In the genomic region with DNA sequence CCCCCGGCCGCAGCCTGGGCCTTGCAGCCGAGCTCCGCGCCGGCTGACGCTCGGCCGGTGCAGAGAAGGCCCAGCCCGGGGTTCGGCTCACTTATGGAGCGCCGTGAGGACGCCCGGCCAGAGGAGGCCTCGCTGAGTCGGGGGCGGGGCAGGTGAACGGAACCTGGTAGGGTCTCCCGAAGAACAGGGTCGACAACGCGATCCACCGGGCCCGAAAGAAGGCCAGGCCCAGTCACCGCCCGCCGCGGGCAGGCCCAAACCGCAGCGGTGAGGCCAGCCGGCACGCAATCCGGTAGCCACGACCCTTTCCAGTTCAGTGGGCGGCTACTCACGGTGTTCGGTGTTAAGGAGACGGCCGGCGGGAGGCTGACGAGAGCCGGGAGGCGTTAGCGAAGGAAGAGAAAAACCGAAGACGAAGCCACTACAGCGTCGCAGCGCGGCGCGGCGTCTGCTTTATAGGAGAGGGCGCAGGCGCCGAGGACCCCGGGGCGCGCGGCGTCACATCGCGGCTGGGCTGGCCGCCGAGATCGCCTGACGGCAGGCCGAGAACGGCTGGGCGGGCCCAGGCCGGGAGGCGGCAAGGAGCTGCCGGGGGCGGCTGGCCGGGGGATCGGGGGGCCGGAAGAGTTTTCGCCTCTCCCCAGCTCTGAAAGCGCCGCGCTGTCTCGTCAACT, we compare ENCODE assay signal across 1 cellular context.
TF ChIP-seq lines count a peak whose summit lies in the region.

Gene SKP1 (minus strand): TSS at position 428 of the 674 bp plus-strand sequence. CDS start 2,928 bp downstream, outside the sequence.

TF ChIP-seq in HepG2, 621 proteins besides CTCF, POLR2A, EP300 and RAD21 (continued from another document and continues in another):
- TF ChIP-seq UBTF (CRISPR knock-in tag; IDR thresholded peaks at IDR 0.05) (peak; percentile 99), FOXK2 (IDR thresholded peaks at IDR 0.05) (no peak), KDM6A (CRISPR knock-in tag; IDR thresholded peaks at IDR 0.05; ENCODE audit: low read depth) (no peak), ARNTL (CRISPR knock-in tag; IDR thresholded peaks at IDR 0.05) (peak; percentile 63), MYC (CRISPR knock-in tag; IDR thresholded peaks at IDR 0.05; ENCODE audit: borderline replicate concordance) (peak; percentile 81), BORCS8-MEF2B (CRISPR knock-in tag; IDR thresholded peaks at IDR 0.05) (peak; percentile 74), SUZ12 (IDR thresholded peaks at IDR 0.05; ENCODE audit: low read depth, low read length) (no peak), ZNF281 (CRISPR knock-in tag; IDR thresholded peaks at IDR 0.05; ENCODE audit: borderline replicate concordance) (peak; percentile 39; the same call in 1 of the 2 replicates), PCBP1 (IDR thresholded peaks at IDR 0.05; ENCODE audit: borderline replicate concordance, low read depth, low read length) (no peak), ZNF83 (CRISPR knock-in tag; IDR thresholded peaks at IDR 0.05; ENCODE audit: borderline replicate concordance) (0 out of 2 replicates have a peak, but pooled peaks have one; percentile 27), ZNF512 (CRISPR knock-in tag; IDR thresholded peaks at IDR 0.05) (no peak), THAP8 (CRISPR knock-in tag; IDR thresholded peaks at IDR 0.05; ENCODE audit: borderline replicate concordance) (peak; percentile 19; the same call in 1 of the 2 replicates), TGIF2 (CRISPR knock-in tag; IDR thresholded peaks at IDR 0.05) (no peak; the same call in 1 of the 2 replicates), PHF21A (CRISPR knock-in tag; IDR thresholded peaks at IDR 0.05) (peak; percentile 20; the same call in 1 of the 2 replicates), TRIM24 (CRISPR knock-in tag; IDR thresholded peaks at IDR 0.05) (no peak), ATRX (CRISPR knock-in tag; IDR thresholded peaks at IDR 0.05; ENCODE audit: borderline replicate concordance) (no peak), PHF8 (CRISPR knock-in tag; IDR thresholded peaks at IDR 0.05) (peak; percentile 100), EZH2 (conservative IDR thresholded peaks at IDR 0.05; ENCODE audit: low read depth, low read length) (no peak), ZNF709 (CRISPR knock-in tag; IDR thresholded peaks at IDR 0.05) (peak; percentile 49; the same call in 1 of the 2 replicates), MAF1 (CRISPR knock-in tag; IDR thresholded peaks at IDR 0.05; ENCODE audit: borderline replicate concordance) (peak; percentile 80; the same call in 1 of the 2 replicates), ZSCAN31 (CRISPR knock-in tag; IDR thresholded peaks at IDR 0.05; ENCODE audit: low read depth) (peak; percentile 41; the same call in 1 of the 2 replicates), ZNF616 (CRISPR knock-in tag; IDR thresholded peaks at IDR 0.05; ENCODE audit: low read depth) (no peak), CREM (IDR thresholded peaks at IDR 0.05) (no peak), CREM (CRISPR knock-in tag; IDR thresholded peaks at IDR 0.05) (no peak), MLLT10 (CRISPR knock-in tag; IDR thresholded peaks at IDR 0.05) (no peak), MAFK (conservative IDR thresholded peaks at IDR 0.05 in 1 of 2, IDR thresholded peaks at IDR 0.05 in 1 of 2; ENCODE audit: low read length in 2 of 2) (no peak), KLF16 (CRISPR knock-in tag; IDR thresholded peaks at IDR 0.05) (peak in 1 of 2 experiments; percentile 90; a peak in 2 of 4 replicates), SP5 (CRISPR knock-in tag; IDR thresholded peaks at IDR 0.05; ENCODE audit: borderline replicate concordance, low read depth) (0 out of 2 replicates have a peak, but pooled peaks have one; percentile 50), ZNF451 (CRISPR knock-in tag; IDR thresholded peaks at IDR 0.05) (peak; percentile 84)
- TF ChIP-seq, protein P1, sequence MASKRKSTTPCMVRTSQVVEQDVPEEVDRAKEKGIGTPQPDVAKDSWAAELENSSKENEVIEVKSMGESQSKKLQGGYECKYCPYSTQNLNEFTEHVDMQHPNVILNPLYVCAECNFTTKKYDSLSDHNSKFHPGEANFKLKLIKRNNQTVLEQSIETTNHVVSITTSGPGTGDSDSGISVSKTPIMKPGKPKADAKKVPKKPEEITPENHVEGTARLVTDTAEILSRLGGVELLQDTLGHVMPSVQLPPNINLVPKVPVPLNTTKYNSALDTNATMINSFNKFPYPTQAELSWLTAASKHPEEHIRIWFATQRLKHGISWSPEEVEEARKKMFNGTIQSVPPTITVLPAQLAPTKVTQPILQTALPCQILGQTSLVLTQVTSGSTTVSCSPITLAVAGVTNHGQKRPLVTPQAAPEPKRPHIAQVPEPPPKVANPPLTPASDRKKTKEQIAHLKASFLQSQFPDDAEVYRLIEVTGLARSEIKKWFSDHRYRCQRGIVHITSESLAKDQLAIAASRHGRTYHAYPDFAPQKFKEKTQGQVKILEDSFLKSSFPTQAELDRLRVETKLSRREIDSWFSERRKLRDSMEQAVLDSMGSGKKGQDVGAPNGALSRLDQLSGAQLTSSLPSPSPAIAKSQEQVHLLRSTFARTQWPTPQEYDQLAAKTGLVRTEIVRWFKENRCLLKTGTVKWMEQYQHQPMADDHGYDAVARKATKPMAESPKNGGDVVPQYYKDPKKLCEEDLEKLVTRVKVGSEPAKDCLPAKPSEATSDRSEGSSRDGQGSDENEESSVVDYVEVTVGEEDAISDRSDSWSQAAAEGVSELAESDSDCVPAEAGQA (IDR thresholded peaks at IDR 0.05; ENCODE audit: low read depth), result no peak
- TF ChIP-seq, protein P1 (CRISPR knock-in tag; IDR thresholded peaks at IDR 0.05; ENCODE audit: borderline replicate concordance), result peak; percentile 92; the same call in 1 of the 2 replicates
- TF ChIP-seq, protein P2, sequence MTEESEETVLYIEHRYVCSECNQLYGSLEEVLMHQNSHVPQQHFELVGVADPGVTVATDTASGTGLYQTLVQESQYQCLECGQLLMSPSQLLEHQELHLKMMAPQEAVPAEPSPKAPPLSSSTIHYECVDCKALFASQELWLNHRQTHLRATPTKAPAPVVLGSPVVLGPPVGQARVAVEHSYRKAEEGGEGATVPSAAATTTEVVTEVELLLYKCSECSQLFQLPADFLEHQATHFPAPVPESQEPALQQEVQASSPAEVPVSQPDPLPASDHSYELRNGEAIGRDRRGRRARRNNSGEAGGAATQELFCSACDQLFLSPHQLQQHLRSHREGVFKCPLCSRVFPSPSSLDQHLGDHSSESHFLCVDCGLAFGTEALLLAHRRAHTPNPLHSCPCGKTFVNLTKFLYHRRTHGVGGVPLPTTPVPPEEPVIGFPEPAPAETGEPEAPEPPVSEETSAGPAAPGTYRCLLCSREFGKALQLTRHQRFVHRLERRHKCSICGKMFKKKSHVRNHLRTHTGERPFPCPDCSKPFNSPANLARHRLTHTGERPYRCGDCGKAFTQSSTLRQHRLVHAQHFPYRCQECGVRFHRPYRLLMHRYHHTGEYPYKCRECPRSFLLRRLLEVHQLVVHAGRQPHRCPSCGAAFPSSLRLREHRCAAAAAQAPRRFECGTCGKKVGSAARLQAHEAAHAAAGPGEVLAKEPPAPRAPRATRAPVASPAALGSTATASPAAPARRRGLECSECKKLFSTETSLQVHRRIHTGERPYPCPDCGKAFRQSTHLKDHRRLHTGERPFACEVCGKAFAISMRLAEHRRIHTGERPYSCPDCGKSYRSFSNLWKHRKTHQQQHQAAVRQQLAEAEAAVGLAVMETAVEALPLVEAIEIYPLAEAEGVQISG (CRISPR knock-in tag; IDR thresholded peaks at IDR 0.05), result peak; percentile 87; the same call in 1 of the 2 replicates
- TF ChIP-seq, protein P3, sequence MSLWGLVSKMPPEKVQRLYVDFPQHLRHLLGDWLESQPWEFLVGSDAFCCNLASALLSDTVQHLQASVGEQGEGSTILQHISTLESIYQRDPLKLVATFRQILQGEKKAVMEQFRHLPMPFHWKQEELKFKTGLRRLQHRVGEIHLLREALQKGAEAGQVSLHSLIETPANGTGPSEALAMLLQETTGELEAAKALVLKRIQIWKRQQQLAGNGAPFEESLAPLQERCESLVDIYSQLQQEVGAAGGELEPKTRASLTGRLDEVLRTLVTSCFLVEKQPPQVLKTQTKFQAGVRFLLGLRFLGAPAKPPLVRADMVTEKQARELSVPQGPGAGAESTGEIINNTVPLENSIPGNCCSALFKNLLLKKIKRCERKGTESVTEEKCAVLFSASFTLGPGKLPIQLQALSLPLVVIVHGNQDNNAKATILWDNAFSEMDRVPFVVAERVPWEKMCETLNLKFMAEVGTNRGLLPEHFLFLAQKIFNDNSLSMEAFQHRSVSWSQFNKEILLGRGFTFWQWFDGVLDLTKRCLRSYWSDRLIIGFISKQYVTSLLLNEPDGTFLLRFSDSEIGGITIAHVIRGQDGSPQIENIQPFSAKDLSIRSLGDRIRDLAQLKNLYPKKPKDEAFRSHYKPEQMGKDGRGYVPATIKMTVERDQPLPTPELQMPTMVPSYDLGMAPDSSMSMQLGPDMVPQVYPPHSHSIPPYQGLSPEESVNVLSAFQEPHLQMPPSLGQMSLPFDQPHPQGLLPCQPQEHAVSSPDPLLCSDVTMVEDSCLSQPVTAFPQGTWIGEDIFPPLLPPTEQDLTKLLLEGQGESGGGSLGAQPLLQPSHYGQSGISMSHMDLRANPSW (CRISPR knock-in tag; IDR thresholded peaks at IDR 0.05; ENCODE audit: borderline replicate concordance), result 0 out of 2 replicates have a peak, but pooled peaks have one; percentile 24
- TF ChIP-seq, protein P4, sequence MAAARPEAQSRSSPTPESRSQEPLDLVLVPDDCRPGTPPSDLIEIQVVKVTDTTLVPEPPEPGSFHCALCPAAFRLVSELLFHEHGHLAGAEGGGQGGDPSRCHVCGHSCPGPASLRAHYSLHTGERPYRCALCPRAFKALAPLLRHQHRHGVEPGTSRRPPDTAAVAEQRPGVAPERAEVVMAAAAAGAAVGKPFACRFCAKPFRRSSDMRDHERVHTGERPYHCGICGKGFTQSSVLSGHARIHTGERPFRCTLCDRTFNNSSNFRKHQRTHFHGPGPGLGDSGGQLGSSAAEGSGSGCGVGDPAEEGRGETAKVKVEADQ (CRISPR knock-in tag; IDR thresholded peaks at IDR 0.05; ENCODE audit: borderline replicate concordance), result 0 out of 2 replicates have a peak, but pooled peaks have one; percentile 54
